In the genomic region with DNA sequence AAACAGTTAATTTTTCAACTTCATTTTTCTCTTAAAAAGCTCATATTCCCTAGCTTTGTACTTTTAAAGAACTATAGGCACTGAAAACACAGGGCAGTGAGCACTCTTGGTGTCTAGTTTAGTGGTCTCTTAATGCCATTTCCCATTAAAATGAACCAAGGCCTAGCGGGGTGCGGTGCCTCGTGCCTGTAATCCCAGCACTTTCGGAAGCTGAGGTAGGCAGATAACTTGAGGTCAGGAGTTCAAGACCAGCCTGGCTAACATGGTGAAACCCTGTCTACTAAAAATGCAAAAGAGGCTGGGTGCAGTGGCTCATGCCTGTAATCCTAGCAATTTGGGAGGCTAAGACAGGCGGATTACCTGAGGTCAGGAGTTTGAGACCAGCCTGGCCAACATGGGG, we compare ENCODE assay signal across 2 cellular contexts.
TF ChIP-seq lines count a peak whose summit lies in the region.

No MANE protein-coding gene starts in this region.

TF ChIP-seq in A549, 52 proteins besides CTCF, POLR2A, EP300 and RAD21 (continued from another document):
- TF ChIP-seq, protein P1, sequence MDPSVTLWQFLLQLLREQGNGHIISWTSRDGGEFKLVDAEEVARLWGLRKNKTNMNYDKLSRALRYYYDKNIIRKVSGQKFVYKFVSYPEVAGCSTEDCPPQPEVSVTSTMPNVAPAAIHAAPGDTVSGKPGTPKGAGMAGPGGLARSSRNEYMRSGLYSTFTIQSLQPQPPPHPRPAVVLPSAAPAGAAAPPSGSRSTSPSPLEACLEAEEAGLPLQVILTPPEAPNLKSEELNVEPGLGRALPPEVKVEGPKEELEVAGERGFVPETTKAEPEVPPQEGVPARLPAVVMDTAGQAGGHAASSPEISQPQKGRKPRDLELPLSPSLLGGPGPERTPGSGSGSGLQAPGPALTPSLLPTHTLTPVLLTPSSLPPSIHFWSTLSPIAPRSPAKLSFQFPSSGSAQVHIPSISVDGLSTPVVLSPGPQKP (IDR thresholded peaks at IDR 0.05; ENCODE audit: low read depth, low read length) = no peak
- TF ChIP-seq SMC3 (IDR thresholded peaks at IDR 0.05) (no peak), CHD4 (IDR thresholded peaks at IDR 0.05; ENCODE audit: borderline replicate concordance) (no peak), ZSCAN20 (CRISPR knock-in tag; IDR thresholded peaks at IDR 0.05) (no peak), MAFK (IDR thresholded peaks at IDR 0.05; ENCODE audit: partially characterized antibody) (no peak), NPAS2 (CRISPR knock-in tag; IDR thresholded peaks at IDR 0.05; ENCODE audit: borderline replicate concordance) (no peak), ZNF302 (CRISPR knock-in tag; IDR thresholded peaks at IDR 0.05) (no peak), FOXS1 (CRISPR knock-in tag; IDR thresholded peaks at IDR 0.05) (no peak), POLR2AphosphoS2 (conservative IDR thresholded peaks at IDR 0.05; ENCODE audit: low read length) (no peak), CBX2 (IDR thresholded peaks at IDR 0.05; ENCODE audit: borderline replicate concordance, low read depth) (no peak), TFCP2L1 (CRISPR knock-in tag; IDR thresholded peaks at IDR 0.05) (no peak), MYC (IDR thresholded peaks at IDR 0.05; ENCODE audit: borderline replicate concordance, low read length) (no peak)
- TF ChIP-seq, protein P2, sequence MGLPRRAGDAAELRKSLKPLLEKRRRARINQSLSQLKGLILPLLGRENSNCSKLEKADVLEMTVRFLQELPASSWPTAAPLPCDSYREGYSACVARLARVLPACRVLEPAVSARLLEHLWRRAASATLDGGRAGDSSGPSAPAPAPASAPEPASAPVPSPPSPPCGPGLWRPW (IDR thresholded peaks at IDR 0.05) = no peak
- TF ChIP-seq, protein P3, sequence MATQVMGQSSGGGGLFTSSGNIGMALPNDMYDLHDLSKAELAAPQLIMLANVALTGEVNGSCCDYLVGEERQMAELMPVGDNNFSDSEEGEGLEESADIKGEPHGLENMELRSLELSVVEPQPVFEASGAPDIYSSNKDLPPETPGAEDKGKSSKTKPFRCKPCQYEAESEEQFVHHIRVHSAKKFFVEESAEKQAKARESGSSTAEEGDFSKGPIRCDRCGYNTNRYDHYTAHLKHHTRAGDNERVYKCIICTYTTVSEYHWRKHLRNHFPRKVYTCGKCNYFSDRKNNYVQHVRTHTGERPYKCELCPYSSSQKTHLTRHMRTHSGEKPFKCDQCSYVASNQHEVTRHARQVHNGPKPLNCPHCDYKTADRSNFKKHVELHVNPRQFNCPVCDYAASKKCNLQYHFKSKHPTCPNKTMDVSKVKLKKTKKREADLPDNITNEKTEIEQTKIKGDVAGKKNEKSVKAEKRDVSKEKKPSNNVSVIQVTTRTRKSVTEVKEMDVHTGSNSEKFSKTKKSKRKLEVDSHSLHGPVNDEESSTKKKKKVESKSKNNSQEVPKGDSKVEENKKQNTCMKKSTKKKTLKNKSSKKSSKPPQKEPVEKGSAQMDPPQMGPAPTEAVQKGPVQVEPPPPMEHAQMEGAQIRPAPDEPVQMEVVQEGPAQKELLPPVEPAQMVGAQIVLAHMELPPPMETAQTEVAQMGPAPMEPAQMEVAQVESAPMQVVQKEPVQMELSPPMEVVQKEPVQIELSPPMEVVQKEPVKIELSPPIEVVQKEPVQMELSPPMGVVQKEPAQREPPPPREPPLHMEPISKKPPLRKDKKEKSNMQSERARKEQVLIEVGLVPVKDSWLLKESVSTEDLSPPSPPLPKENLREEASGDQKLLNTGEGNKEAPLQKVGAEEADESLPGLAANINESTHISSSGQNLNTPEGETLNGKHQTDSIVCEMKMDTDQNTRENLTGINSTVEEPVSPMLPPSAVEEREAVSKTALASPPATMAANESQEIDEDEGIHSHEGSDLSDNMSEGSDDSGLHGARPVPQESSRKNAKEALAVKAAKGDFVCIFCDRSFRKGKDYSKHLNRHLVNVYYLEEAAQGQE (IDR thresholded peaks at IDR 0.05) = no peak
- TF ChIP-seq, protein P4, sequence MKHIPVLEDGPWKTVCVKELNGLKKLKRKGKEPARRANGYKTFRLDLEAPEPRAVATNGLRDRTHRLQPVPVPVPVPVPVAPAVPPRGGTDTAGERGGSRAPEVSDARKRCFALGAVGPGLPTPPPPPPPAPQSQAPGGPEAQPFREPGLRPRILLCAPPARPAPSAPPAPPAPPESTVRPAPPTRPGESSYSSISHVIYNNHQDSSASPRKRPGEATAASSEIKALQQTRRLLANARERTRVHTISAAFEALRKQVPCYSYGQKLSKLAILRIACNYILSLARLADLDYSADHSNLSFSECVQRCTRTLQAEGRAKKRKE (CRISPR knock-in tag; IDR thresholded peaks at IDR 0.05; ENCODE audit: low read depth) = no peak

TF ChIP-seq in SK-N-SH, 30 proteins besides CTCF, POLR2A, EP300 and RAD21 (continued from another document):
- TF ChIP-seq, protein P3 (IDR thresholded peaks at IDR 0.05; ENCODE audit: low read depth, low read length) = no peak
- TF ChIP-seq SIN3A (IDR thresholded peaks at IDR 0.05; ENCODE audit: borderline replicate concordance, low read depth, low read length) (no peak), SMC3 (IDR thresholded peaks at IDR 0.05; ENCODE audit: low read depth, low read length) (no peak)
